8 cellular contexts compared by ENCODE assay signal in the genomic region with DNA sequence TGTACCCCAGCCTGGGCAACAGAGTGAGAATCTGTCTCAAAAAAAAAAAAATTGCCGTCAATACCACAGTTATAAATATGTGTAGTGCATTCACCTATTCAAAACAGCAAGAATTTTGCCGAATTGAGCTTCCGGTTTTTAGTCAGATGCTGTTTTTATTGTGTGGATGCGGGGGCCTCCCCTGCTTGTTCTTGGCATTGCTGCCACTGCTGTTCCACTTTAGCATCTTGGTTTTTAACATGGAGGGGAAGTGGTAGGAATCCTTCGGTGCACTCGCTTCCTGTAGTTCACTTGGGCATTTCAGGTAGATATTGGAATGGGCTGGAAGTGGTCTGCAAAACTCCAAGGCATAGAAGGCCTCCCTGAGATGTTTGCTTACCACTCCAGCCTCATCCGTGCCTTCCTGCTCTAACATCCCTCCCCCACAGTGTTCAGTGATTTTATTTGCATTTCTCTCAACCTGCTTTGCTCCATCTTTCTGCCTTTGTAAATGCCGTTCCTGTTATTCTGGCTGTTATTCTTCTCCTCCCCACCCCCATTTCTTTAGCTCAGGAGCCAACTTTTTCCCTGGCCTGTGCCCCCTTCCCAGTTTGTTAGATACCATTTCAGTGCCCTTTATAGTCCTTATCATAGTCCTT. TPM values are rescaled to one million over a fixed set of nuclear protein-coding genes. Genes with fewer than 3 reads are reported as not detected.
DNase-seq lines count a peak whose midpoint lies in the region; ATAC-seq and TF ChIP-seq lines count a peak whose summit lies in the region.

No MANE protein-coding gene starts in this region.

- in situ Hi-C loops in GM13977 (cut with MboI; ENCODE audit: low pct_unique_long_range_greater_than_20kb, low sequenced_read_pairs, unreplicated experiment) (no loop called here), KBM-7 (cut with MboI; ENCODE audit: low pct_unique_long_range_greater_than_20kb, low sequenced_read_pairs) (no loop called here)

- no peaks in the 10 kb centered on the region for H3K4me1 ChIP-seq in prostate gland (replicated peaks)

- no peak for TF ChIP-seq POLR2A in prostate gland (IDR thresholded peaks at IDR 0.05)

- WGBS in prostate gland = 68% methylated on average over 8 of the region's 8 CpGs

- H3K4me1 Mint-ChIP-seq in immature natural killer cell = peaks cover 35 to 56% of the 10 kb centered on the region in 2 donors

- no peaks in the 10 kb centered on the region for H3K36me3 Mint-ChIP-seq in immature natural killer cell

- peak overlapping the region in 3 of 5 donors; percentile 3 to 57 (median 41) for H3K4me3 Mint-ChIP-seq in immature natural killer cell

- H3K27ac Mint-ChIP-seq in immature natural killer cell = peak overlapping the region; percentile 9 to 40 (median 28)

- intact Hi-C loops in prostate gland (cut with DNase I) = no loop called here

- no peak overlapping the region for H3K4me3 ChIP-seq in prostate gland

- no peaks in the 10 kb centered on the region for H3K27me3 ChIP-seq in prostate gland (replicated peaks; ENCODE audit: insufficient read depth)

- TF ChIP-seq CTCF in GM13977 (IDR thresholded peaks at IDR 0.05; ENCODE audit: extremely low read depth, insufficient read depth, missing control alignments) = peak; percentile 13
- no peak for TF ChIP-seq CTCF in prostate gland (IDR thresholded peaks at IDR 0.05)

- DNase-seq in GM13977 (ENCODE audit: low spot score) (peak; percentile 34), KBM-7 (peak; percentile 72), immature natural killer cell (peak in 2 of 3 donors; percentile 6 to 7), dermis blood vessel endothelial cell (no peak), prostate gland (ENCODE audit: low spot score) (no peak), kidney glomerular epithelial cell (lab: John Stamatoyannopoulos, UW) (no peak)

- ATAC-seq in GM21529 (IDR thresholded peaks at IDR 0.05; ENCODE audit: unreplicated experiment) (peak; percentile 32), SK-N-SH treated with all-trans-retinoic acid at 6 μM for 48 hours (no peak)

- H3K27me3 Mint-ChIP-seq in immature natural killer cell (ENCODE audit: low read depth in 3 of 3) = peaks cover 0 to 3% (median 0%) of the 10 kb centered on the region in 3 donors

- H3K9me3 Mint-ChIP-seq in immature natural killer cell = no peaks in the 10 kb centered on the region

- H3K27ac ChIP-seq in prostate gland = no peak overlapping the region

- no peaks in the 10 kb centered on the region for H3K9me3 ChIP-seq in prostate gland

- no peaks in the 10 kb centered on the region for H3K36me3 ChIP-seq in prostate gland

TF ChIP-seq in SK-N-SH treated with all-trans-retinoic acid at 6 μM for 48 hours, 23 proteins besides CTCF, POLR2A, EP300 and RAD21:
- TF ChIP-seq ZFP3 (CRISPR knock-in tag; IDR thresholded peaks at IDR 0.05) = no peak
- TF ChIP-seq, protein P1, sequence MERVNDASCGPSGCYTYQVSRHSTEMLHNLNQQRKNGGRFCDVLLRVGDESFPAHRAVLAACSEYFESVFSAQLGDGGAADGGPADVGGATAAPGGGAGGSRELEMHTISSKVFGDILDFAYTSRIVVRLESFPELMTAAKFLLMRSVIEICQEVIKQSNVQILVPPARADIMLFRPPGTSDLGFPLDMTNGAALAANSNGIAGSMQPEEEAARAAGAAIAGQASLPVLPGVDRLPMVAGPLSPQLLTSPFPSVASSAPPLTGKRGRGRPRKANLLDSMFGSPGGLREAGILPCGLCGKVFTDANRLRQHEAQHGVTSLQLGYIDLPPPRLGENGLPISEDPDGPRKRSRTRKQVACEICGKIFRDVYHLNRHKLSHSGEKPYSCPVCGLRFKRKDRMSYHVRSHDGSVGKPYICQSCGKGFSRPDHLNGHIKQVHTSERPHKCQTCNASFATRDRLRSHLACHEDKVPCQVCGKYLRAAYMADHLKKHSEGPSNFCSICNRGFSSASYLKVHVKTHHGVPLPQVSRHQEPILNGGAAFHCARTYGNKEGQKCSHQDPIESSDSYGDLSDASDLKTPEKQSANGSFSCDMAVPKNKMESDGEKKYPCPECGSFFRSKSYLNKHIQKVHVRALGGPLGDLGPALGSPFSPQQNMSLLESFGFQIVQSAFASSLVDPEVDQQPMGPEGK (CRISPR knock-in tag; IDR thresholded peaks at IDR 0.05; ENCODE audit: borderline replicate concordance) = no peak
- TF ChIP-seq OSR1 (CRISPR knock-in tag; IDR thresholded peaks at IDR 0.05) = no peak
- no peak for TF ChIP-seq ZFP30 (CRISPR knock-in tag; IDR thresholded peaks at IDR 0.05)
- TF ChIP-seq ZC3H10 (CRISPR knock-in tag; IDR thresholded peaks at IDR 0.05) = no peak

RNA-seq across cellular contexts. Expression of a gene that starts 25.5 kb away (rescaled TPM):
- polyA plus RNA-seq in immature natural killer cell = 1 to 10 TPM in 2 of 3 donors, not detected in 1; 1.6 to 1.9 TPM
- total RNA-seq in dermis blood vessel endothelial cell (11.7 and 16.8 TPM in 2 replicates), prostate gland (10 to 100 TPM; 13.6 to 19.7 TPM)

Comparison
In these comparisons a context has a peak if more than half of its experiments do, and no peak if none do; other contexts are left out.
1. DNase-seq: peak in GM13977 (single experiment), KBM-7 (single experiment) and immature natural killer cell (2 of 3); none in dermis blood vessel endothelial cell (single experiment), prostate gland (single experiment) and kidney glomerular epithelial cell (single experiment).